33 cellular contexts compared by ENCODE assay signal in the genomic region with DNA sequence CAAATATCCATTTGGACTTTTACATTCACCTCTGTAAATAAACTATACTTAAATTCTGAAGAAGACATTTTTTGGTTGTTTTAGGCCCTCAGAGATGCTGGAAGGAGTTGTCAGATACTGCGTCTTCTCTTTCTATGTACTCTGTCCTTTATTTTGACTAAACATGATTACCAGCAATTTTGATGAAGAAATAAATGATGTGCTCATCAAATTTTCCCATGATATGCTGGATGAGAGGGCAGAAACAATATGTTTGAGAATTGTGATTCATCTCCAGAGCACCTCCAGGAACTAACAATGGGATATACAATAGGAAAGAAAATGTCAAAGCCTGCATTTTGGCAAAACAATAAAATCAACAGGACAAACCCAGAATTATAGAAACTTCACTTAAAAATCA.
A peak's percentile ranks its signal among the peaks of the same experiment; 100 is the strongest.
DNase-seq lines count a peak whose midpoint lies in the region; ATAC-seq, FAIRE-seq and TF ChIP-seq lines count a peak whose summit lies in the region.
"Had no signal": no experiment of that assay in that cellular context is flagged by ENCODE, and none has a peak within 500 bp of the region (broad histone marks: within the 10 kb centered on the region; RNA-seq: fewer than 3 reads in every experiment).

No MANE protein-coding gene starts in this region.

- DNase-seq in HepG2 (ENCODE audit: low spot score) (no peak), right lobe of liver (no peak), A549 (ENCODE audit: low read depth in 1 of 2, low spot score in 1 of 2) (no peak), D721Med (ENCODE audit: insufficient read length, low spot score) (no peak), IMR-90 (no peak), NCI-H524 (lab: John Stamatoyannopoulos, UW) (no peak), aorta (no peak)
- no peak for DNase-seq in activated CD4-positive, alpha-beta T cell treated with anti-CD3 and anti-CD28 coated beads, Interleukin-2, amount 50 U/mL, for 4 hours
- DNase-seq: 8988T; ACHN; AML-193; BE2C; C1 segment of cervical spinal cord; Caco-2; Calu3; CD4-positive, alpha-beta memory T cell; CD4-positive, alpha-beta T cell; CD4-positive, CD25-positive, alpha-beta regulatory T cell; CD8-positive, alpha-beta memory T cell; CD8-positive, alpha-beta T cell; COR-L47; DMS 273 treated with DMSO at 0.1 percent for 48 hours; DMS153; DMS53; DMS79; DMS79 treated with DMSO at 0.1 percent for 48 hours; DND-41; EL had no signal

- no peak overlapping the region for H3K27ac ChIP-seq in HepG2 (ENCODE audit: extremely low read length, insufficient read depth, low read length)
- H3K27ac ChIP-seq in right lobe of liver, result no peak overlapping the region
- no peak overlapping the region for H3K27ac ChIP-seq in A549
- no peak overlapping the region for H3K27ac ChIP-seq in IMR-90 (ENCODE audit: insufficient read depth, low read length)
- no peak overlapping the region for H3K27ac ChIP-seq in aorta (ENCODE audit: low read depth in 1 of 2, low read length in 2 of 2)
- H3K27ac ChIP-seq: 22Rv1; BLaER1; BLaER1 treated with 17β-estradiol and CSF1 and Interleukin-3, amounts not matched to agents 10 nM and 100 nM; C4-2B had no signal

- H2BK5ac ChIP-seq in IMR-90 (ENCODE audit: low read depth, low read length, poor library complexity, severe bottlenecking), result no peak overlapping the region

- H3K4me2 ChIP-seq in HepG2 (ENCODE audit: low read depth, low read length) (no peak overlapping the region), A549 (no peak overlapping the region), IMR-90 (ENCODE audit: low read depth, low read length) (no peak overlapping the region)
- H3K4me2 ChIP-seq: BLaER1; BLaER1 treated with 17β-estradiol and CSF1 and Interleukin-3, amounts not matched to agents 10 nM and 100 nM had no signal

- H3K4me3 ChIP-seq in HepG2 (replicated peaks in 1 of 3; ENCODE audit: insufficient read depth in 1 of 3, low read depth in 2 of 3, low read length in 3 of 3) (no peak overlapping the region), right lobe of liver (no peak overlapping the region), A549 (no peak overlapping the region), IMR-90 (ENCODE audit: insufficient read depth, low read depth, low read length) (no peak overlapping the region), aorta (ENCODE audit: low read length in 2 of 2) (no peak overlapping the region)
- H3K4me3 ChIP-seq: BLaER1; BLaER1 treated with 17β-estradiol and CSF1 and Interleukin-3, amounts not matched to agents 10 nM and 100 nM had no signal

- TF ChIP-seq EP300 in HepG2 (IDR thresholded peaks at IDR 0.05; ENCODE audit: low read depth in 2 of 2, low read length in 2 of 2) (no peak), HepG2 (CRISPR knock-in tag; IDR thresholded peaks at IDR 0.05; ENCODE audit: borderline replicate concordance) (no peak), A549 (IDR thresholded peaks at IDR 0.05) (no peak)

- no peak overlapping the region for H2AK9ac ChIP-seq in IMR-90 (replicated peaks; ENCODE audit: low read depth, low read length, poor library complexity)

- intact Hi-C loops in HepG2 (cut with micrococcal nuclease; ENCODE audit: unreplicated experiment), result no loop called here
- intact Hi-C loops in right lobe of liver (cut with DNase I), result no loop called here
- intact Hi-C loops in IMR-90 (cut with micrococcal nuclease), result no loop called here
- intact Hi-C loops in aorta (cut with DNase I), result no loop called here

- BruUV-seq in HepG2 (replicated peaks; lab: Mats Ljungman, UMichigan) (no TSS peak), IMR-90 (replicated peaks; lab: Mats Ljungman, UMichigan) (no TSS peak)

- no peak for TF ChIP-seq POLR2A in HepG2 (IDR thresholded peaks at IDR 0.05; ENCODE audit: insufficient read depth in 1 of 2, low read depth in 2 of 2, low read length in 2 of 2)
- TF ChIP-seq POLR2A in right lobe of liver (IDR thresholded peaks at IDR 0.05), result no peak
- no peak for TF ChIP-seq POLR2A in A549 (IDR thresholded peaks at IDR 0.05; ENCODE audit: low read length)
- TF ChIP-seq POLR2A in IMR-90 (IDR thresholded peaks at IDR 0.05; ENCODE audit: low read depth, low read length), result no peak

- H3K79me1 ChIP-seq in IMR-90 (ENCODE audit: low read depth in 1 of 2, low read length in 2 of 2), result no peaks in the 10 kb centered on the region

- H3K9ac ChIP-seq in HepG2 (ENCODE audit: insufficient read depth, low read depth, low read length) (no peak overlapping the region), IMR-90 (ENCODE audit: low read depth, low read length) (no peak overlapping the region)
- H3K9ac ChIP-seq: BLaER1; BLaER1 treated with 17β-estradiol and CSF1 and Interleukin-3, amounts not matched to agents 10 nM and 100 nM had no signal

- H3K27me3 ChIP-seq in HepG2 (ENCODE audit: control insufficient read depth in 1 of 2, insufficient read depth in 2 of 2, low read length in 2 of 2) (no peaks in the 10 kb centered on the region), right lobe of liver (no peaks in the 10 kb centered on the region), IMR-90 (ENCODE audit: control insufficient read depth, insufficient read depth, low read length) (no peaks in the 10 kb centered on the region), aorta (ENCODE audit: control insufficient read depth in 1 of 2, insufficient read depth in 2 of 2, low read length in 1 of 2) (no peaks in the 10 kb centered on the region)
- H3K27me3 ChIP-seq: BE2C; BLaER1; BLaER1 treated with 17β-estradiol and CSF1 and Interleukin-3, amounts not matched to agents 10 nM and 100 nM had no signal

- H3K36me3 ChIP-seq in HepG2 (replicated peaks in 1 of 2; ENCODE audit: control insufficient read depth in 1 of 2, insufficient read depth in 2 of 2, low read length in 2 of 2) (no peaks in the 10 kb centered on the region), right lobe of liver (no peaks in the 10 kb centered on the region), IMR-90 (ENCODE audit: control insufficient read depth, insufficient read depth, low read length) (no peaks in the 10 kb centered on the region), aorta (ENCODE audit: control insufficient read depth in 1 of 2, insufficient read depth in 2 of 2, low read length in 1 of 2) (no peaks in the 10 kb centered on the region)
- H3K36me3 ChIP-seq: BE2C; BLaER1; BLaER1 treated with 17β-estradiol and CSF1 and Interleukin-3, amounts not matched to agents 10 nM and 100 nM had no signal

- H2BK15ac ChIP-seq in IMR-90 (ENCODE audit: low read depth, low read length), result no peak overlapping the region

- no peak overlapping the region for H2BK20ac ChIP-seq in IMR-90 (ENCODE audit: low read depth, low read length)

- TF ChIP-seq CTCF in HepG2 (CRISPR knock-in tag; IDR thresholded peaks at IDR 0.05) (no peak), right lobe of liver (IDR thresholded peaks at IDR 0.05) (no peak), A549 (IDR thresholded peaks at IDR 0.05) (no peak), D721Med (IDR thresholded peaks at IDR 0.05; ENCODE audit: insufficient read depth, missing control alignments) (no peak), IMR-90 (conservative IDR thresholded peaks at IDR 0.05; ENCODE audit: low read depth, low read length) (no peak)

- H3K9me3 ChIP-seq in HepG2 (ENCODE audit: low read length) (no peaks in the 10 kb centered on the region), right lobe of liver (no peaks in the 10 kb centered on the region), A549 (no peaks in the 10 kb centered on the region), IMR-90 (ENCODE audit: control insufficient read depth, insufficient read depth, low read length) (no peaks in the 10 kb centered on the region), aorta (ENCODE audit: control insufficient read depth, low read length) (no peaks in the 10 kb centered on the region)
- H3K9me3 ChIP-seq: BE2C; BLaER1; BLaER1 treated with 17β-estradiol and CSF1 and Interleukin-3, amounts not matched to agents 10 nM and 100 nM; Caco-2 had no signal

- 0% methylated on average over 1 of the region's 1 CpG for WGBS in HepG2 (ENCODE audit: low lambda C conversion rate)
- WGBS in right lobe of liver (ENCODE audit: insufficient coverage, low coverage, low lambda C conversion rate, missing lambda C conversion rate), result 63% methylated on average over 1 of the region's 1 CpG
- whole genome bisulfite sequencing in A549 (ENCODE audit: missing lambda C conversion rate), result 38% methylated on average over 1 of the region's 1 CpG
- WGBS in IMR-90 (ENCODE audit: extremely low coverage in 2 of 2, insufficient read length in 1 of 2), 2 experiments, result no CpG with 5 or more reads among the region's 1 CpG
- 92 to 93% methylated on average over 1 of the region's 1 CpG for WGBS in aorta, 2 donors

- dilution Hi-C loops in IMR-90 (cut with HindIII; ENCODE audit: low sequenced_read_pairs, unreplicated experiment), result no loop called here

- no peak overlapping the region for H3K23ac ChIP-seq in IMR-90 (ENCODE audit: low read depth, low read length)

- FAIRE-seq in HepG2 (lab: Jason Lieb, UNC), result no peak
- FAIRE-seq in A549 (lab: Jason Lieb, UNC), result no peak
- peak; percentile 16 for FAIRE-seq in D721Med (lab: Jason Lieb, UNC)
- FAIRE-seq: A204.1 had no signal

- no peak overlapping the region for H3K56ac ChIP-seq in IMR-90 (ENCODE audit: extremely low read depth, insufficient read depth, low read length)

- H2BK120ac ChIP-seq in IMR-90 (ENCODE audit: low read depth, low read length), result no peak overlapping the region

- H2AK5ac ChIP-seq in IMR-90 (ENCODE audit: low read depth, low read length), result no peak overlapping the region

- H3K79me2 ChIP-seq in HepG2 (ENCODE audit: insufficient read depth, low read length), result no peaks in the 10 kb centered on the region

- H4K91ac ChIP-seq in IMR-90 (ENCODE audit: insufficient read depth, low read depth, low read length), result no peak overlapping the region

- H3K18ac ChIP-seq in IMR-90 (ENCODE audit: low read depth, low read length), result no peak overlapping the region

- H3K9me1 ChIP-seq in IMR-90 (ENCODE audit: insufficient read depth, low read length), result no peaks in the 10 kb centered on the region

- no peak overlapping the region for H2AFZ ChIP-seq in HepG2 (ENCODE audit: low read length)
- no peak overlapping the region for H2AFZ ChIP-seq in IMR-90 (replicated peaks; ENCODE audit: low read length, poor library complexity)

- POLR2A ChIA-PET in HepG2 (lab: Yijun Ruan, JAX) (no interaction called here), A549 (lab: Yijun Ruan, JAX) (no interaction called here), IMR-90 (lab: Charles Lee; ENCODE audit: unreplicated experiment) (no interaction called here)

- CTCF ChIA-PET in HepG2 (lab: Yijun Ruan, JAX; ENCODE audit: low intra/inter-chr PET ratio, low total read pairs), result no interaction called here
- CTCF ChIA-PET in A549 (lab: Yijun Ruan, JAX), result no interaction called here
- CTCF ChIA-PET in IMR-90 (lab: Yijun Ruan, JAX), result no interaction called here

- H3K4ac ChIP-seq in IMR-90 (ENCODE audit: low read depth, low read length), result no peak overlapping the region

- no peak overlapping the region for H3K14ac ChIP-seq in IMR-90 (replicated peaks; ENCODE audit: low read depth, low read length)

- H4K20me1 ChIP-seq in HepG2 (ENCODE audit: insufficient read depth, low read length) (no peaks in the 10 kb centered on the region), IMR-90 (ENCODE audit: insufficient read depth, low read length) (no peaks in the 10 kb centered on the region)
- H4K20me1 ChIP-seq: BLaER1; BLaER1 treated with 17β-estradiol and CSF1 and Interleukin-3, amounts not matched to agents 10 nM and 100 nM had no signal

- ATAC-seq in HepG2, result no peak
- no peak for ATAC-seq in right lobe of liver
- no peak for ATAC-seq in A549
- no peak for ATAC-seq in IMR-90 (ENCODE audit: low read depth)
- ATAC-seq in aorta (ENCODE audit: low FRiP score), result no peak
- ATAC-seq: CD8-positive, alpha-beta T cell had no signal

- in situ Hi-C loops in HepG2 (cut with HindIII; ENCODE audit: extremely low pct_ligation_motif_present, low pct_unique_long_range_greater_than_20kb), result no loop called here
- in situ Hi-C loops in IMR-90 (cut with MboI; ENCODE audit: low sequenced_read_pairs), result no loop called here

- no peak for TF ChIP-seq RAD21 in HepG2 (CRISPR knock-in tag; IDR thresholded peaks at IDR 0.05)
- no peak for TF ChIP-seq RAD21 in A549 (conservative IDR thresholded peaks at IDR 0.05 in 1 of 2, IDR thresholded peaks at IDR 0.05 in 1 of 2)
- TF ChIP-seq RAD21 in IMR-90 (IDR thresholded peaks at IDR 0.05; ENCODE audit: low read length), result no peak

- H4K5ac ChIP-seq in IMR-90 (ENCODE audit: low read depth, low read length), result no peak overlapping the region

- H3K4me1 ChIP-seq in HepG2 (ENCODE audit: insufficient read depth, low read length) (no peaks in the 10 kb centered on the region), right lobe of liver (no peaks in the 10 kb centered on the region), A549 (no peaks in the 10 kb centered on the region), IMR-90 (ENCODE audit: control insufficient read depth, insufficient read depth, low read length) (no peaks in the 10 kb centered on the region), aorta (ENCODE audit: control insufficient read depth in 1 of 2, insufficient read depth in 2 of 2, low read length in 2 of 2) (no peaks in the 10 kb centered on the region)
- H3K4me1 ChIP-seq: BE2C; BLaER1; BLaER1 treated with 17β-estradiol and CSF1 and Interleukin-3, amounts not matched to agents 10 nM and 100 nM; Caco-2 had no signal

- H4K8ac ChIP-seq in IMR-90 (ENCODE audit: low read depth in 2 of 2, low read length in 2 of 2), result no peak overlapping the region

Comparison
In these comparisons a context has a peak if more than half of its experiments do, and no peak if none do; other contexts are left out.
1. Of the 38 proteins assayed by ChIP-seq in both HepG2 and A549: peak only in HepG2: none; only in A549: none; in both: MAFK; in neither: 37.